ENCODE assay signal across 19 cellular contexts in genomic region chr17:992933-993332, GRCh38.
"Had no signal": no experiment of that assay in that cellular context is flagged by ENCODE, and none has a peak within 500 bp of the region (broad histone marks: within the 10 kb centered on the region; RNA-seq: fewer than 3 reads in every experiment).

No MANE protein-coding gene starts in this region.

- ATAC-seq: gastroesophageal sphincter; left colon; left ventricle myocardium superior; naive thymus-derived CD4-positive, alpha-beta T cell; psoas muscle; right lobe of liver; stimulated activated memory B cell treated with anti-CD40 and anti-IgM and Interleukin-4, amounts not matched to agents 10 μg/mL and 1 μg/mL and 100 μg/mL, for 72 hours had no signal

- H3K27ac ChIP-seq: esophagus squamous epithelium, gastroesophageal sphincter, psoas muscle, right lobe of liver, testis, tibial nerve had no signal

- H3K27ac Mint-ChIP-seq: immature natural killer cell; naive thymus-derived CD4-positive, alpha-beta T cell; nephron progenitor cell; stimulated activated memory B cell treated with anti-CD40 and anti-IgM and Interleukin-4, amounts not matched to agents 10 μg/mL and 1 μg/mL and 100 μg/mL, for 72 hours; stimulated activated naive CD8-positive, alpha-beta T cell treated with anti-CD3 and anti-CD28 coated beads, Interleukin-15, Interleukin-2, amounts not matched to agents 100 ng/mL and 50 ng/mL, for 24 hours had no signal

- H3K4me3 Mint-ChIP-seq: immature natural killer cell; naive thymus-derived CD4-positive, alpha-beta T cell; nephron progenitor cell; stimulated activated memory B cell treated with anti-CD40 and anti-IgM and Interleukin-4, amounts not matched to agents 10 μg/mL and 1 μg/mL and 100 μg/mL, for 72 hours; stimulated activated naive CD8-positive, alpha-beta T cell treated with anti-CD3 and anti-CD28 coated beads, Interleukin-15, Interleukin-2, amounts not matched to agents 100 ng/mL and 50 ng/mL, for 24 hours had no signal

- H3K36me3 ChIP-seq: esophagus squamous epithelium, gastroesophageal sphincter, right lobe of liver, tibial nerve had no signal

- H3K27me3 ChIP-seq: esophagus squamous epithelium, gastroesophageal sphincter, right lobe of liver, testis, tibial nerve had no signal

- H3K36me3 Mint-ChIP-seq: immature natural killer cell had no signal

- H3K9me3 ChIP-seq: esophagus squamous epithelium, gastroesophageal sphincter, psoas muscle, right lobe of liver, testis had no signal

- H3K4me3 ChIP-seq: esophagus squamous epithelium, gastroesophageal sphincter, lung, psoas muscle, right lobe of liver, testis, tibial nerve had no signal

- H3K27me3 Mint-ChIP-seq: stimulated activated memory B cell treated with anti-CD40 and anti-IgM and Interleukin-4, amounts not matched to agents 10 μg/mL and 1 μg/mL and 100 μg/mL, for 72 hours; stimulated activated naive CD8-positive, alpha-beta T cell treated with anti-CD3 and anti-CD28 coated beads, Interleukin-15, Interleukin-2, amounts not matched to agents 100 ng/mL and 50 ng/mL, for 24 hours had no signal

- DNase-seq: dermis blood vessel endothelial cell; esophagus squamous epithelium; foreskin fibroblast; immature natural killer cell; left colon; left ventricle myocardium superior; mesendoderm; naive thymus-derived CD4-positive, alpha-beta T cell; nephron progenitor cell; psoas muscle; retina; right lobe of liver; stimulated activated CD4-positive, alpha-beta T cell treated with anti-CD3 and anti-CD28 coated beads, Interleukin-4, amount 100 ng/mL, for 1 hour; testis had no signal
